ENCODE assay signal across 8 cellular contexts in the genomic region with DNA sequence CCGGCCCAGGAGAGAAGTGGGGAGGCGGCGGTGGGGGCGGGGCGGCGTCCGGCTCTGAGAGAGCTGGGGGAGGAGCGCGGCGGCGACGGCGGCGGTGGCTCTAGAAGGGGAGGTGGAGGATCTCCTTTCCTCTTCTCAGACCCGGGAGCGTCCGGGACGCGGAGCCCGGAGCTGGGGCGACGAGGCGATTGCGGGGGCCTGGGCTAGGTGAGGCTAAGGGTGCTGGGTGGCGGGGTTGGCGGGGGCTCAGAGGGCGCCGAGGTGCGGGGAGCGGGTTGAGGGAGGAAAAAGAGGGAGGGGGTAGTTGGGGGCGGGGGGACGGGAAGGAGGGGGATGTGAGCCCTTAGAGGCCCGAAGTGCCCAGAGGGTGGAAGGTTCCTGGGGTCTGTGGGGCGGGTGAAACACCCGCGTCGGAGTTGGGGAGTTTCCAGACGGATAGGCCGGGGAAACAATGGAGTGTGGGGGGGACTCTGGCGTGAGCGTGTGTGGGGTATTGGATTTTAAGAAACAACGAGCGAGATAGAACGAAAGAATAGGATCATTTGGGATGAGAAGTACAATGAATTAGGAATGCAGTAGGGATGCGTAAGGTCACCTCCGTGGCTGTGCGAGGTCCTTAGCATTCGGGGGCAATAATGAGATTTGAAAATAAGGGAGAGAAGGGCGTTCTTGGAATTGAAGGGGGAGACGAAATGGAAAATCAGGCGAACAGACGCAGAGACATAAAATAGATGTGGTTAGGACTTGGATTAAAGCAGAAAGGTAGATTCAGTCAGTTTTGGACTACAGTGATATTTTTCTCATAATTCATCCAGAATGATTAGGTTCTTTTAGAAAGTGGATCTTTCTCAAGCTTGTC. TPM values are rescaled to one million over a fixed set of nuclear protein-coding genes. Genes with fewer than 3 reads are reported as not detected.
DNase-seq lines count a peak whose midpoint lies in the region; ATAC-seq and TF ChIP-seq lines count a peak whose summit lies in the region.

A gene (plus strand): TSS at position 82 of the 859 bp plus-strand sequence. CDS start 93,551 bp downstream, outside the sequence.

- no peak; the same call in 1 of the 2 replicates for TF ChIP-seq POLR2A in IMR-90 (IDR thresholded peaks at IDR 0.05; ENCODE audit: low read depth, low read length)

- H3K36me3 Mint-ChIP-seq in activated CD8-positive, alpha-beta T cell treated with anti-CD3 and anti-CD28 coated beads for 36 hours (ENCODE audit: low read depth): no peaks in the 10 kb centered on the region
- no peaks in the 10 kb centered on the region for H3K36me3 Mint-ChIP-seq in glutamatergic neuron (ENCODE audit: unreplicated experiment)

- peak within 1 kb of the TSS; percentile 9; the same call in 1 of the 2 replicates for H2BK20ac ChIP-seq in IMR-90 (ENCODE audit: low read depth, low read length)

- H4K20me1 ChIP-seq in IMR-90 (ENCODE audit: insufficient read depth, low read length): peaks cover 24% of the 10 kb centered on the region

- CTCF ChIA-PET in IMR-90 (lab: Yijun Ruan, JAX): interaction anchor here (0.9 to 2.1 kb wide), 5 partner anchors 9 to 147 kb away, joined by 3 to 10 read pairs (median 6); no protein-coding TSS in a partner anchor
- CTCF ChIA-PET in activated CD8-positive, alpha-beta T cell treated with anti-CD3 and anti-CD28 coated beads for 36 hours (lab: Charles Lee): interaction anchor here (0.8 to 8.2 kb wide), 17 partner anchors 10 to 236 kb away, joined by 3 to 71 read pairs (median 4); a partner anchor contains a TSS

- peaks cover 3 to 38% of the 10 kb centered on the region in 2 experiments; a peak in 2 of 4 replicates for H3K79me1 ChIP-seq in IMR-90 (ENCODE audit: low read depth in 1 of 2, low read length in 2 of 2)

- 1% methylated on average over 21 of the region's 52 CpGs; no CpG with 5 or more reads in 1 of the 2 experiments for WGBS in IMR-90 (ENCODE audit: extremely low coverage in 2 of 2, insufficient read length in 1 of 2), 2 experiments

- no peaks in the 10 kb centered on the region for H3K9me3 ChIP-seq in IMR-90 (ENCODE audit: control insufficient read depth, insufficient read depth, low read length)

- peak within 1 kb of the TSS; percentile 85 to 94 for H4K8ac ChIP-seq in IMR-90 (ENCODE audit: low read depth in 2 of 2, low read length in 2 of 2)

- H3K56ac ChIP-seq in IMR-90 (ENCODE audit: extremely low read depth, insufficient read depth, low read length): peak within 1 kb of the TSS; percentile 89

- peaks cover 2% of the 10 kb centered on the region; the same call in 1 of the 2 replicates for H3K36me3 ChIP-seq in IMR-90 (ENCODE audit: control insufficient read depth, insufficient read depth, low read length)

- peak within 1 kb of the TSS; percentile 84 for H3K14ac ChIP-seq in IMR-90 (replicated peaks; ENCODE audit: low read depth, low read length)

- peak within 1 kb of the TSS; percentile 55 for H4K5ac ChIP-seq in IMR-90 (ENCODE audit: low read depth, low read length)

- peak within 1 kb of the TSS; percentile 90 for H2BK120ac ChIP-seq in IMR-90 (ENCODE audit: low read depth, low read length)

- H2AK5ac ChIP-seq in IMR-90 (ENCODE audit: low read depth, low read length): peak within 1 kb of the TSS; percentile 59

- peaks cover 4% of the 10 kb centered on the region; the same call in 1 of the 2 replicates for H3K9me1 ChIP-seq in IMR-90 (ENCODE audit: insufficient read depth, low read length)

- H3K23ac ChIP-seq in IMR-90 (ENCODE audit: low read depth, low read length): peak within 1 kb of the TSS; percentile 99

- DNase-seq in IMR-90: no peak
- DNase-seq in activated CD8-positive, alpha-beta T cell treated with anti-CD3 and anti-CD28 coated beads for 36 hours: peak; percentile 93
- DNase-seq in glutamatergic neuron: peak; percentile 100
- peak; percentile 98 for DNase-seq in posterior vena cava (ENCODE audit: low spot score)
- DNase-seq in stimulated activated CD4-positive, alpha-beta T cell treated with anti-CD3 and anti-CD28 coated beads, Interleukin-4, amount 100 ng/mL, for 4 hours: no peak

- peak within 1 kb of the TSS; percentile 98 for H3K27ac Mint-ChIP-seq in activated CD8-positive, alpha-beta T cell treated with anti-CD3 and anti-CD28 coated beads for 36 hours
- H3K27ac Mint-ChIP-seq in glutamatergic neuron (ENCODE audit: unreplicated experiment): peak within 1 kb of the TSS; percentile 96

- peak within 1 kb of the TSS; percentile 27; the same call in 1 of the 3 replicates for H2BK15ac ChIP-seq in IMR-90 (ENCODE audit: low read depth, low read length)

- no TSS peak for BruUV-seq in IMR-90 (replicated peaks; lab: Mats Ljungman, UMichigan)

- H2AK9ac ChIP-seq in IMR-90 (replicated peaks; ENCODE audit: low read depth, low read length, poor library complexity): peak within 1 kb of the TSS; percentile 94

- peak within 1 kb of the TSS; percentile 74 for H3K18ac ChIP-seq in IMR-90 (ENCODE audit: low read depth, low read length)

- peak within 1 kb of the TSS; percentile 74 for H3K4me3 Mint-ChIP-seq in activated CD8-positive, alpha-beta T cell treated with anti-CD3 and anti-CD28 coated beads for 36 hours
- H3K4me3 Mint-ChIP-seq in glutamatergic neuron (ENCODE audit: unreplicated experiment): peak within 1 kb of the TSS; percentile 99

- H3K4ac ChIP-seq in IMR-90 (ENCODE audit: low read depth, low read length): peak within 1 kb of the TSS; percentile 92

- peak within 1 kb of the TSS; percentile 87 for H2BK5ac ChIP-seq in IMR-90 (ENCODE audit: low read depth, low read length, poor library complexity, severe bottlenecking)

- POLR2A ChIA-PET in IMR-90 (lab: Charles Lee; ENCODE audit: unreplicated experiment): no interaction called here
- POLR2A ChIA-PET in activated CD8-positive, alpha-beta T cell treated with anti-CD3 and anti-CD28 coated beads for 36 hours (lab: Charles Lee): interaction anchor here (0.5 to 2.5 kb wide), 16 partner anchors 9 to 381 kb away, joined by 3 to 16 read pairs (median 4); a partner anchor contains a TSS

- H3K27me3 ChIP-seq in IMR-90 (ENCODE audit: control insufficient read depth, insufficient read depth, low read length): no peaks in the 10 kb centered on the region

- no peaks in the 10 kb centered on the region for H3K27me3 Mint-ChIP-seq in activated CD8-positive, alpha-beta T cell treated with anti-CD3 and anti-CD28 coated beads for 36 hours
- H3K27me3 Mint-ChIP-seq in glutamatergic neuron (ENCODE audit: unreplicated experiment): peaks cover 13% of the 10 kb centered on the region

- TF ChIP-seq CTCF in IMR-90 (conservative IDR thresholded peaks at IDR 0.05; ENCODE audit: low read depth, low read length) (no peak), glutamatergic neuron (IDR thresholded peaks at IDR 0.05; ENCODE audit: partially characterized antibody, unreplicated experiment) (no peak)
- no peak for TF ChIP-seq CTCF in activated CD8-positive, alpha-beta T cell treated with anti-CD3 and anti-CD28 coated beads for 36 hours (IDR thresholded peaks at IDR 0.05)

- peaks cover 29% of the 10 kb centered on the region for H3K4me1 Mint-ChIP-seq in activated CD8-positive, alpha-beta T cell treated with anti-CD3 and anti-CD28 coated beads for 36 hours (ENCODE audit: low read depth)
- peaks cover 12% of the 10 kb centered on the region for H3K4me1 Mint-ChIP-seq in glutamatergic neuron (ENCODE audit: low read depth, unreplicated experiment)

- no peaks in the 10 kb centered on the region for H3K9me3 Mint-ChIP-seq in activated CD8-positive, alpha-beta T cell treated with anti-CD3 and anti-CD28 coated beads for 36 hours
- peaks cover 11% of the 10 kb centered on the region for H3K9me3 Mint-ChIP-seq in glutamatergic neuron (ENCODE audit: unreplicated experiment)

- peak within 1 kb of the TSS; percentile 98 for H2AFZ ChIP-seq in IMR-90 (replicated peaks; ENCODE audit: low read length, poor library complexity)

- H3K27ac ChIP-seq in IMR-90 (ENCODE audit: insufficient read depth, low read length): peak within 1 kb of the TSS; percentile 91

- intact Hi-C loops in IMR-90 (cut with micrococcal nuclease): no loop called here
- intact Hi-C loops in activated CD8-positive, alpha-beta T cell treated with anti-CD3 and anti-CD28 coated beads for 36 hours (cut with micrococcal nuclease): no loop called here
- intact Hi-C loops in posterior vena cava (cut with DNase I): loop anchor here in 1 of 2 donors (10.0 kb wide), 1 partner anchor 147 kb away; no protein-coding TSS in a partner anchor

- H3K4me1 ChIP-seq in IMR-90 (ENCODE audit: control insufficient read depth, insufficient read depth, low read length): peaks cover 6% of the 10 kb centered on the region; the same call in 1 of the 2 replicates

- H3K4me2 ChIP-seq in IMR-90 (ENCODE audit: low read depth, low read length): peak within 1 kb of the TSS; percentile 76

- H3K4me3 ChIP-seq in GM08714 (ENCODE audit: low read length) (peak within 1 kb of the TSS; percentile 98), IMR-90 (ENCODE audit: insufficient read depth, low read depth, low read length) (peak within 1 kb of the TSS; percentile 74)

- peak; percentile 1 for ATAC-seq in IMR-90 (ENCODE audit: low read depth)
- no peak for ATAC-seq in activated CD8-positive, alpha-beta T cell treated with anti-CD3 and anti-CD28 coated beads for 36 hours
- ATAC-seq in HG03342 (IDR thresholded peaks at IDR 0.05; ENCODE audit: unreplicated experiment): no peak
- no peak for ATAC-seq in GM21515 (IDR thresholded peaks at IDR 0.05; ENCODE audit: unreplicated experiment)

- no peak for TF ChIP-seq RAD21 in IMR-90 (IDR thresholded peaks at IDR 0.05; ENCODE audit: low read length)

- H3K9ac ChIP-seq in IMR-90 (ENCODE audit: low read depth, low read length): peak within 1 kb of the TSS; percentile 95

- dilution Hi-C loops in IMR-90 (cut with HindIII; ENCODE audit: low sequenced_read_pairs, unreplicated experiment): loop anchor here (25.0 kb wide), 1 partner anchor 145 kb away; no protein-coding TSS in a partner anchor

- peak within 1 kb of the TSS; percentile 81 for H4K91ac ChIP-seq in IMR-90 (ENCODE audit: insufficient read depth, low read depth, low read length)

- in situ Hi-C loops in IMR-90 (cut with MboI; ENCODE audit: low sequenced_read_pairs): no loop called here

TF ChIP-seq in IMR-90, 13 proteins besides CTCF, POLR2A, EP300 and RAD21 (continues in another document):
- TF ChIP-seq RCOR1 (IDR thresholded peaks at IDR 0.05; ENCODE audit: insufficient replicate concordance, low read length) (no peak), MXI1 (IDR thresholded peaks at IDR 0.05; ENCODE audit: borderline replicate concordance, low read depth, low read length) (no peak), RFX5 (IDR thresholded peaks at IDR 0.05; ENCODE audit: low read depth, low read length) (no peak)

RNA-seq across cellular contexts. Expression of the gene that starts here (rescaled TPM):
- total RNA-seq in IMR-90 (2012; rRNA removed): 44.7 and 63.3 TPM in 2 replicates
- polyA plus RNA-seq in IMR-90 (2012; rRNA removed): 45.0 and 50.6 TPM in 2 replicates
- 16.7 and 46.0 TPM in 2 replicates for polyA plus RNA-seq in IMR-90 (2012; cell fraction: cytosol; rRNA removed)
- 23.4 and 62.3 TPM in 2 replicates for polyA plus RNA-seq in IMR-90 (2012; cell fraction: nucleus; rRNA removed; ENCODE audit: low replicate concordance)
- 10 to 100 TPM in 1 of 2 experiments, 1 to 10 TPM in 1; 9.2 to 10.8 TPM for total RNA-seq in activated CD8-positive, alpha-beta T cell treated with anti-CD3 and anti-CD28 coated beads for 36 hours
- total RNA-seq in glutamatergic neuron (ENCODE audit: unreplicated experiment): 43.9 TPM
- 10 to 100 TPM; 12.1 to 14.8 TPM for total RNA-seq in posterior vena cava

Comparison
In these comparisons a context has a peak if more than half of its experiments do, and no peak if none do; other contexts are left out.
1. DNase-seq: peak in activated CD8-positive, alpha-beta T cell treated with anti-CD3 and anti-CD28 coated beads for 36 hours (single experiment), glutamatergic neuron (single experiment) and posterior vena cava (single experiment); none in IMR-90 (single experiment) and stimulated activated CD4-positive, alpha-beta T cell treated with anti-CD3 and anti-CD28 coated beads, Interleukin-4, amount 100 ng/mL, for 4 hours (0 of 2).